Comparison of ENCODE assay signal across 8 cellular contexts in genomic region chr16:66905633-66906539, GRCh38. TPM values are rescaled to one million over a fixed set of nuclear protein-coding genes. Genes with fewer than 3 reads are reported as not detected.
DNase-seq lines count a peak whose midpoint lies in the region; ATAC-seq and TF ChIP-seq lines count a peak whose summit lies in the region.

No MANE protein-coding gene starts in this region.

- peak overlapping the region; percentile 37; the same call in 1 of the 2 replicates for H2AFZ ChIP-seq in MM.1S (ENCODE audit: low read length)

- no peaks in the 10 kb centered on the region for H3F3A ChIP-seq in MM.1S (ENCODE audit: insufficient read depth, low read length)

- no peaks in the 10 kb centered on the region for H3K9me2 ChIP-seq in MM.1S (replicated peaks; ENCODE audit: insufficient read depth, low read length)

- no peak overlapping the region for H3K4me3 ChIP-seq in MM.1S (ENCODE audit: low read length)
- no peak overlapping the region for H3K4me3 ChIP-seq in mucosa of rectum (ENCODE audit: low read length in 2 of 2)

- DNase-seq in Caki2 (ENCODE audit: low read depth), result peak; percentile 85
- DNase-seq in MM.1S, result peak; percentile 88
- peak; percentile 47 for DNase-seq in astrocyte of the hippocampus (ENCODE audit: low read depth, low spot score)
- DNase-seq in GM19240 (ENCODE audit: insufficient read length, low spot score), result no peak
- DNase-seq in effector CD4-positive, alpha-beta T cell, result no peak

- peak overlapping the region; percentile 8; the same call in 1 of the 2 replicates for H3K4me2 ChIP-seq in MM.1S (ENCODE audit: low read depth, low read length)

- peaks cover 11% of the 10 kb centered on the region for H3K4me1 ChIP-seq in MM.1S (ENCODE audit: low read length)
- peaks cover 17 to 18% of the 10 kb centered on the region in 2 donors for H3K4me1 ChIP-seq in mucosa of rectum (ENCODE audit: control insufficient read depth in 2 of 2, insufficient read depth in 2 of 2, low read length in 2 of 2)

- H4K20me1 ChIP-seq in MM.1S (ENCODE audit: insufficient read depth, low read length), result no peaks in the 10 kb centered on the region

- no peaks in the 10 kb centered on the region for H3K79me2 ChIP-seq in MM.1S (ENCODE audit: low read length)

- H3K27me3 ChIP-seq in MM.1S (replicated peaks; ENCODE audit: insufficient read depth, low read length), result 0 out of 2 replicates have a peak, but pooled peaks cover 2% of the 10 kb centered on the region
- H3K27me3 ChIP-seq in mucosa of rectum (ENCODE audit: control insufficient read depth in 2 of 2, insufficient read depth in 2 of 2, low read length in 2 of 2), result no peaks in the 10 kb centered on the region

- H3K9me3 ChIP-seq in MM.1S (replicated peaks; ENCODE audit: insufficient read depth, low read length) (no peaks in the 10 kb centered on the region), mucosa of rectum (ENCODE audit: control insufficient read depth in 2 of 2, low read length in 2 of 2) (no peaks in the 10 kb centered on the region)

- no peak overlapping the region for H3K9ac ChIP-seq in MM.1S (ENCODE audit: low read length)
- H3K9ac ChIP-seq in mucosa of rectum (ENCODE audit: low read depth in 1 of 2, low read length in 2 of 2), result peak overlapping the region in 1 of 2 donors; percentile 0

- TF ChIP-seq CTCF in MM.1S (IDR thresholded peaks at IDR 0.05; ENCODE audit: low read length), result no peak

- in situ Hi-C loops in Caki2 (cut with HindIII; ENCODE audit: low pct_unique_long_range_greater_than_20kb, low sequenced_read_pairs), result no loop called here

- H3K27ac ChIP-seq in MM.1S (ENCODE audit: low read length), result no peak overlapping the region
- peak overlapping the region; percentile 6 to 43 for H3K27ac ChIP-seq in mucosa of rectum (ENCODE audit: low read depth in 2 of 2, low read length in 2 of 2)

- ATAC-seq in HG02885 (IDR thresholded peaks at IDR 0.05; ENCODE audit: poor library complexity, unreplicated experiment) (no peak), HG03439 (IDR thresholded peaks at IDR 0.05; ENCODE audit: unreplicated experiment) (no peak)

- H3K36me3 ChIP-seq in MM.1S (replicated peaks; ENCODE audit: insufficient read depth, low read length), result no peaks in the 10 kb centered on the region
- H3K36me3 ChIP-seq in mucosa of rectum (ENCODE audit: control insufficient read depth in 2 of 2, insufficient read depth in 2 of 2, low read length in 2 of 2), result no peaks in the 10 kb centered on the region

RNA-seq across cellular contexts. Expression of gene CDH16, which starts 12.8 kb away (rescaled TPM):
- 33.9 and 56.1 TPM in 2 replicates for total RNA-seq in Caki2 (2014; rRNA removed; shearing (Covaris generic); ENCODE audit: low replicate concordance)

RNA-seq across cellular contexts. Expression of gene RRAD, which starts 19.4 kb away (rescaled TPM):
- 147 and 161 TPM in 2 replicates for total RNA-seq in Caki2 (2014; rRNA removed; shearing (Covaris generic); ENCODE audit: low replicate concordance)

RNA-seq across cellular contexts. Expression of gene PDP2, which starts 25.6 kb away (rescaled TPM):
- 2.5 and 3.1 TPM in 2 replicates for total RNA-seq in Caki2 (2014; rRNA removed; shearing (Covaris generic); ENCODE audit: low replicate concordance)

RNA-seq across cellular contexts. Expression of gene CIAO2B, which starts 28.3 kb away (rescaled TPM):
- 191 and 225 TPM in 2 replicates for total RNA-seq in Caki2 (2014; rRNA removed; shearing (Covaris generic); ENCODE audit: low replicate concordance)

RNA-seq across cellular contexts. Expression of gene CES2, which starts 29.4 kb away (rescaled TPM):
- total RNA-seq in Caki2 (2014; rRNA removed; shearing (Covaris generic); ENCODE audit: low replicate concordance), result 45.9 and 51.1 TPM in 2 replicates

Comparison
In these comparisons a context has a peak if more than half of its experiments do, and no peak if none do; other contexts are left out.
1. DNase-seq: peak in Caki2 (single experiment), MM.1S (single experiment) and astrocyte of the hippocampus (single experiment); none in GM19240 (single experiment) and effector CD4-positive, alpha-beta T cell (single experiment).